ENCODE assay signal across 8 cellular contexts in genomic region chr11:71448257-71449161, GRCh38. TPM values are rescaled to one million over a fixed set of nuclear protein-coding genes. Genes with fewer than 3 reads are reported as not detected.
DNase-seq lines count a peak whose midpoint lies in the region; ATAC-seq, FAIRE-seq and TF ChIP-seq lines count a peak whose summit lies in the region.

Gene DHCR7 (minus strand): TSS chr11:71448393. CDS start chr11:71444952, 3,441 bp downstream.

- H3K9ac ChIP-seq in Loucy (ENCODE audit: low read depth, low read length, poor library complexity, severe bottlenecking): peak within 1 kb of the TSS; percentile 83

- TF ChIP-seq CTCF in Loucy (conservative IDR thresholded peaks at IDR 0.05; ENCODE audit: low read length) (no peak), RWPE2 (IDR thresholded peaks at IDR 0.05; ENCODE audit: poor library complexity, severe bottlenecking) (no peak), fibroblast of mammary gland (conservative IDR thresholded peaks at IDR 0.05; ENCODE audit: control insufficient read depth, insufficient read depth, low read depth, low read length) (no peak), natural killer cell (IDR thresholded peaks at IDR 0.05) (no peak)

- peaks cover 48% of the 10 kb centered on the region for H3K36me3 Mint-ChIP-seq in activated T-helper 2 cell treated with anti-CD3 and anti-CD28 coated beads, Interferon-gamma antibody, Interleukin-2, Interleukin-4, amounts not matched to agents 10 μg/mL and 5 μg/mL and 100 μg/mL, durations not matched to agents 14 hours and 24 hours and 36 hours (ENCODE audit: low read depth)
- H3K36me3 Mint-ChIP-seq in natural killer cell: peaks cover 9% of the 10 kb centered on the region

- H3K4me3 ChIP-seq in Loucy (ENCODE audit: low read length, poor library complexity, severe bottlenecking): peak within 1 kb of the TSS; percentile 90
- H3K4me3 ChIP-seq in RWPE2 (ENCODE audit: severe bottlenecking): peak within 1 kb of the TSS; percentile 60
- peak within 1 kb of the TSS; percentile 93 for H3K4me3 ChIP-seq in fibroblast of mammary gland (ENCODE audit: control insufficient read depth, low read depth, low read length)

- H3K4me2 ChIP-seq in Loucy (ENCODE audit: low read depth, low read length, poor library complexity, severe bottlenecking): peak within 1 kb of the TSS; percentile 85

- peaks cover 57% of the 10 kb centered on the region for H3K79me2 ChIP-seq in Loucy (ENCODE audit: insufficient read depth, low read length)

- H3F3A ChIP-seq in Loucy (ENCODE audit: low read depth): peaks cover 4% of the 10 kb centered on the region; the same call in 1 of the 2 replicates

- H3K27ac ChIP-seq in RWPE2 (ENCODE audit: poor library complexity, severe bottlenecking): peak within 1 kb of the TSS; percentile 72

- no peak for FAIRE-seq in H54 (lab: Jason Lieb, UNC)

- peak; percentile 98 for DNase-seq in ELF-1 (ENCODE audit: low read depth, low spot score)
- peak; percentile 99 for DNase-seq in H54 (ENCODE audit: insufficient read length, low spot score)
- DNase-seq in RWPE2 (ENCODE audit: low spot score): peak; percentile 97
- peak; percentile 94 for DNase-seq in activated T-helper 2 cell treated with anti-CD3 and anti-CD28 coated beads, Interferon-gamma antibody, Interleukin-2, Interleukin-4, amounts not matched to agents 10 μg/mL and 5 μg/mL and 100 μg/mL, durations not matched to agents 14 hours and 24 hours and 36 hours (ENCODE audit: low spot score)
- DNase-seq in fibroblast of mammary gland (ENCODE audit: low read depth): peak; percentile 93
- DNase-seq in natural killer cell: peak; percentile 96
- DNase-seq in stimulated activated naive CD4-positive, alpha-beta T cell treated with Interleukin-2 at 50 U/mL for 16 hours (lab: John Stamatoyannopoulos, UW): peak; percentile 91

- H4K20me1 ChIP-seq in Loucy (ENCODE audit: insufficient read depth, low read length, poor library complexity, severe bottlenecking): no peaks in the 10 kb centered on the region

- H3K9me2 ChIP-seq in Loucy (replicated peaks; ENCODE audit: low read depth, low read length): no peaks in the 10 kb centered on the region

- intact Hi-C loops in activated T-helper 2 cell treated with anti-CD3 and anti-CD28 coated beads, Interferon-gamma antibody, Interleukin-2, Interleukin-4, amounts not matched to agents 10 μg/mL and 5 μg/mL and 100 μg/mL, durations not matched to agents 14 hours and 24 hours and 36 hours (cut with micrococcal nuclease): no loop called here
- intact Hi-C loops in natural killer cell (cut with micrococcal nuclease): loop anchor here (10.0 kb wide), 1 partner anchor 336 kb away; no protein-coding TSS in a partner anchor

- H3K36me3 ChIP-seq in Loucy (ENCODE audit: insufficient read depth, low read length) (peaks cover 14% of the 10 kb centered on the region; the same call in 1 of the 2 replicates), RWPE2 (ENCODE audit: low read depth) (peaks cover 41% of the 10 kb centered on the region)

- H3K4me1 ChIP-seq in Loucy (ENCODE audit: insufficient read depth, low read length, poor library complexity, severe bottlenecking) (peaks cover 33% of the 10 kb centered on the region), RWPE2 (ENCODE audit: insufficient read depth, poor library complexity, severe bottlenecking) (peaks cover 12% of the 10 kb centered on the region)

- H3K4me3 Mint-ChIP-seq in activated T-helper 2 cell treated with anti-CD3 and anti-CD28 coated beads, Interferon-gamma antibody, Interleukin-2, Interleukin-4, amounts not matched to agents 10 μg/mL and 5 μg/mL and 100 μg/mL, durations not matched to agents 14 hours and 24 hours and 36 hours (ENCODE audit: low read depth): peak within 1 kb of the TSS; percentile 95
- peak within 1 kb of the TSS; percentile 87 for H3K4me3 Mint-ChIP-seq in natural killer cell

- peaks cover 7% of the 10 kb centered on the region for H3K9me3 Mint-ChIP-seq in activated T-helper 2 cell treated with anti-CD3 and anti-CD28 coated beads, Interferon-gamma antibody, Interleukin-2, Interleukin-4, amounts not matched to agents 10 μg/mL and 5 μg/mL and 100 μg/mL, durations not matched to agents 14 hours and 24 hours and 36 hours
- H3K9me3 Mint-ChIP-seq in natural killer cell: peaks cover 0 to 4% of the 10 kb centered on the region in 2 donors

- H3K27me3 ChIP-seq in Loucy (ENCODE audit: insufficient read depth, low read length, poor library complexity, severe bottlenecking) (no peaks in the 10 kb centered on the region), RWPE2 (ENCODE audit: insufficient read depth, poor library complexity, severe bottlenecking) (no peaks in the 10 kb centered on the region)

- H2AFZ ChIP-seq in Loucy (ENCODE audit: low read length): peak within 1 kb of the TSS; percentile 92

- TF ChIP-seq POLR2A in H54 (IDR thresholded peaks at IDR 0.05; ENCODE audit: low read depth, low read length): peak; percentile 83

- H3K27ac Mint-ChIP-seq in activated T-helper 2 cell treated with anti-CD3 and anti-CD28 coated beads, Interferon-gamma antibody, Interleukin-2, Interleukin-4, amounts not matched to agents 10 μg/mL and 5 μg/mL and 100 μg/mL, durations not matched to agents 14 hours and 24 hours and 36 hours: peak within 1 kb of the TSS; percentile 81
- peak within 1 kb of the TSS; percentile 75 to 90 for H3K27ac Mint-ChIP-seq in natural killer cell

- H3K27me3 Mint-ChIP-seq in activated T-helper 2 cell treated with anti-CD3 and anti-CD28 coated beads, Interferon-gamma antibody, Interleukin-2, Interleukin-4, amounts not matched to agents 10 μg/mL and 5 μg/mL and 100 μg/mL, durations not matched to agents 14 hours and 24 hours and 36 hours (ENCODE audit: low read depth): no peaks in the 10 kb centered on the region
- H3K27me3 Mint-ChIP-seq in natural killer cell (ENCODE audit: low read depth in 2 of 2): no peaks in the 10 kb centered on the region

- peaks cover 52% of the 10 kb centered on the region for H3K4me1 Mint-ChIP-seq in activated T-helper 2 cell treated with anti-CD3 and anti-CD28 coated beads, Interferon-gamma antibody, Interleukin-2, Interleukin-4, amounts not matched to agents 10 μg/mL and 5 μg/mL and 100 μg/mL, durations not matched to agents 14 hours and 24 hours and 36 hours (ENCODE audit: low read depth)
- H3K4me1 Mint-ChIP-seq in natural killer cell: peaks cover 29 to 50% of the 10 kb centered on the region in 2 donors

- H3K9me3 ChIP-seq in Loucy (ENCODE audit: insufficient read depth, low read depth, low read length): peaks cover 3% of the 10 kb centered on the region; the same call in 1 of the 2 replicates
- no peaks in the 10 kb centered on the region for H3K9me3 ChIP-seq in RWPE2 (ENCODE audit: severe bottlenecking)

- ATAC-seq in RWPE2 (ENCODE audit: low read depth) (peak; percentile 84), natural killer cell (peak; percentile 79 to 87 (median 83))

RNA-seq across cellular contexts. Expression of gene DHCR7, which starts in this region (rescaled TPM):
- total RNA-seq in activated T-helper 2 cell treated with anti-CD3 and anti-CD28 coated beads, Interferon-gamma antibody, Interleukin-2, Interleukin-4, amounts not matched to agents 10 μg/mL and 5 μg/mL and 100 μg/mL, durations not matched to agents 14 hours and 24 hours and 36 hours: 129 and 136 TPM in 2 replicates
- total RNA-seq in natural killer cell: 10 to 100 TPM; 12.5 to 18.1 (median 15.9) TPM

Comparison
In these comparisons a context has a peak if more than half of its experiments do, and no peak if none do; other contexts are left out.
1. Peak in every context shown above with its lines: DNase-seq, ATAC-seq, H3K4me3 ChIP-seq and H3K27ac ChIP-seq.